16 cellular contexts compared by ENCODE assay signal in the genomic region with DNA sequence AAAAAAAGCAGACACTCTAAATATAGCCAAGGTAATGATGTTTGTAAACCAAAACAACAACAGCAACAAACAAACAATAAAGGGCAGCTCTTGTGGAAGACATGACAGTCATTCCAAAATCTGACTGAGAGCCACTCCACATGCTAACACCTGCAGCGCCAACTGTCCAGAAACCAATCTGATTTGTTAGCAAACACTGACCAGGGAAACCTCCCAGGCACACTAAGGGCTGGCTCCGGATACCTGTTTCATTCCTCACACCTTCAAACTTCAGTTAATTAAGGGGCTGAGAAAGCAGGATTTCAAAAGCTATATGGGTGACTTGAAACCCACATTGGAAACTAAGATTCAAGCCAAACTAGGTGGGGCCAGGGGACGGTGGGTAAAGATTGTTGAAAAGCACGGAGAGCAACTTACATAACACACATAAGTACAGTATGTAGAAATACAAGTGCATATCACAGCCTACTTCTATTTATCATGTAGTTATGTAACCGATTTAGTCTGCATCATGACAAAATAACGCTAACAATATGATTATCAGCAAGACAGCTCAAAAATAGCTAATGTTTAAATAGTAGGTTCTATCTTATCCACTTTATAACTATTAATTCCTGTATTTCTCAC.
"Had no signal": no experiment of that assay in that cellular context is flagged by ENCODE, and none has a peak within 500 bp of the region (broad histone marks: within the 10 kb centered on the region; RNA-seq: fewer than 3 reads in every experiment).

No MANE protein-coding gene starts in this region.

- H3K27me3 Mint-ChIP-seq: naive thymus-derived CD8-positive, alpha-beta T cell had no signal

- H3K4me1 ChIP-seq: colonic mucosa had no signal

- H3K27ac ChIP-seq: colonic mucosa, heart left ventricle, left ventricle myocardium inferior, neutrophil had no signal

- H3K4me1 Mint-ChIP-seq: naive thymus-derived CD8-positive, alpha-beta T cell had no signal

- H3K36me3 ChIP-seq: colonic mucosa, heart left ventricle, left ventricle myocardium inferior, neutrophil had no signal

- H3K36me3 Mint-ChIP-seq: naive thymus-derived CD8-positive, alpha-beta T cell had no signal

- H3K27me3 ChIP-seq: colonic mucosa, foreskin keratinocyte, heart left ventricle, neutrophil had no signal

- ATAC-seq: heart left ventricle; mucosa of descending colon; naive thymus-derived CD8-positive, alpha-beta T cell had no signal

- H3K4me3 Mint-ChIP-seq: naive thymus-derived CD8-positive, alpha-beta T cell had no signal

- H3K27ac Mint-ChIP-seq: naive thymus-derived CD8-positive, alpha-beta T cell had no signal

- DNase-seq: cerebellar nuclear complex; colonic mucosa; dermis blood vessel endothelial cell; erythroblast; heart left ventricle; hippocampal formation; islet precursor cell; left ventricle myocardium inferior; mucosa of descending colon; naive thymus-derived CD8-positive, alpha-beta T cell; right cardiac atrium; small intestine; stimulated activated CD4-positive, alpha-beta T cell treated with anti-CD3 and anti-CD28 coated beads, Interleukin-2, amount 100 ng/mL, for 48 hours; stimulated activated naive CD4-positive, alpha-beta T cell treated with Interleukin-2 at 50 U/mL for 16 hours had no signal

- H3K4me3 ChIP-seq: colonic mucosa, heart left ventricle, left ventricle myocardium inferior, mucosa of descending colon had no signal

- H3K9me3 ChIP-seq: colonic mucosa, heart left ventricle, left ventricle myocardium inferior, mucosa of descending colon, neutrophil had no signal
